ENCODE assay signal across 18 cellular contexts in the genomic region with DNA sequence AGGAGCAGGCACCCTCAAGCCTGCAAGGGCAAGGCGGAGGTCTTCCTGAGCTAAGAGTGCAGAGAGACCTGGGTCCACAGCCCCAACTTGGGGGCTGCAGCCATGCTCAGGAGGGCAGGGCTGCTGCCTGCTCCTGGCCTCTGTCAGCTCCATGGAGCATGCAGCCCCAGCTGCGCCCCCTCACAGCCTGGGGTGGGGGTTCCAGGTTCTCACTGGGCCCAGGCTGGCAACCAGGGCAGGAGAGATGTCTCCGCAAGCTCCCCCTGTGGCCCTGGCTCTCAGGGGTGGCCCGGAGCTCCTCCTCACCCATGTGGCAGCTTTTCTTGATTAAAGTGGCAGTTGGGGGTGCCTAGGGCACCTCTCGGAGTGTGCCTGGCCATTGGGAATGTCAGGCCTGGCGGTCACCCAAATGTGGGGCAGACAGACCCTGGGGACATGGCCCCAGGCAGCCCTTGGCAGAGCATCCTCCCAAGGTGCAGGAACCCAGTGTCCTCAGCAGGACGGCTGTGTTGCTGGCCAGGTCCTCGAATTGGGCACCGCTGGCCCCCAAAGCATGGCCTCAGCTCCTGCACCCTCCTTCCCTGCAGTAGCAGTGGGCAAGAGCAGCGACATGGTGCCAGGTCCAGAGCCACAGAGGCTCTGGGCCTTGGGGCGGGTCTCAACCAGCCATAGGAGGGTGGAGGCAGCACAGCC.
A peak's percentile ranks its signal among the peaks of the same experiment; 100 is the strongest.
DNase-seq lines count a peak whose midpoint lies in the region; ATAC-seq, FAIRE-seq and TF ChIP-seq lines count a peak whose summit lies in the region.
"Had no signal": no experiment of that assay in that cellular context is flagged by ENCODE, and none has a peak within 500 bp of the region (broad histone marks: within the 10 kb centered on the region; RNA-seq: fewer than 3 reads in every experiment).

No MANE protein-coding gene starts in this region.

- no peaks in the 10 kb centered on the region for H3K4me1 Mint-ChIP-seq in chondrocyte (ENCODE audit: low read depth)
- H3K4me1 Mint-ChIP-seq in CD4-positive, alpha-beta memory T cell: no peaks in the 10 kb centered on the region
- H3K4me1 Mint-ChIP-seq: CD14-positive monocyte had no signal

- H3K27ac Mint-ChIP-seq in chondrocyte (ENCODE audit: unreplicated experiment): no peak overlapping the region
- H3K27ac Mint-ChIP-seq in CD4-positive, alpha-beta memory T cell: no peak overlapping the region
- H3K27ac Mint-ChIP-seq: CD14-positive monocyte; CD8-positive, alpha-beta T cell had no signal

- H3K36me3 ChIP-seq in kidney (ENCODE audit: control insufficient read depth in 1 of 2, insufficient read depth in 2 of 2, low read length in 2 of 2) (no peaks in the 10 kb centered on the region), aorta (ENCODE audit: control insufficient read depth in 1 of 2, insufficient read depth in 2 of 2, low read length in 1 of 2) (no peaks in the 10 kb centered on the region)
- no peaks in the 10 kb centered on the region for H3K36me3 ChIP-seq in CD4-positive, alpha-beta memory T cell (ENCODE audit: insufficient read depth, low read length)
- H3K36me3 ChIP-seq: HAP-1 had no signal

- H3K4me3 ChIP-seq in kidney (ENCODE audit: low read length in 2 of 2) (no peak overlapping the region), aorta (ENCODE audit: low read length in 2 of 2) (no peak overlapping the region)
- no peak overlapping the region for H3K4me3 ChIP-seq in CD4-positive, alpha-beta memory T cell (ENCODE audit: low read length in 2 of 2)
- H3K4me3 ChIP-seq: GM12878, HAP-1 had no signal

- WGBS in aorta, 2 donors: 96 to 97% methylated on average over 11 of the region's 11 CpGs

- no peak overlapping the region for H3K9ac ChIP-seq in kidney (ENCODE audit: low read length in 2 of 2)

- CTCF ChIA-PET in CD4-positive, alpha-beta memory T cell (lab: Charles Lee; ENCODE audit: partially characterized antibody): no interaction called here

- POLR2A ChIA-PET in CD4-positive, alpha-beta memory T cell (lab: Charles Lee; ENCODE audit: partially characterized antibody): no interaction called here

- intact Hi-C loops in kidney (cut with DNase I): no loop called here
- intact Hi-C loops in posterior vena cava (cut with DNase I): no loop called here
- intact Hi-C loops in aorta (cut with DNase I): no loop called here
- intact Hi-C loops in CD4-positive, alpha-beta memory T cell (cut with micrococcal nuclease): no loop called here

- H3K4me1 ChIP-seq in kidney (ENCODE audit: control insufficient read depth in 1 of 2, insufficient read depth in 1 of 2, low read depth in 1 of 2, low read length in 2 of 2): no peaks in the 10 kb centered on the region
- no peaks in the 10 kb centered on the region for H3K4me1 ChIP-seq in aorta (ENCODE audit: control insufficient read depth in 1 of 2, insufficient read depth in 2 of 2, low read length in 2 of 2)
- H3K4me1 ChIP-seq in CD4-positive, alpha-beta memory T cell (ENCODE audit: insufficient read depth, low read length): no peaks in the 10 kb centered on the region
- H3K4me1 ChIP-seq: HAP-1 had no signal

- H3K36me3 Mint-ChIP-seq in chondrocyte (ENCODE audit: low read depth): no peaks in the 10 kb centered on the region
- H3K36me3 Mint-ChIP-seq in CD4-positive, alpha-beta memory T cell: peaks cover 20 to 41% of the 10 kb centered on the region in 2 donors

- H3K9me3 ChIP-seq in kidney (ENCODE audit: control insufficient read depth in 1 of 2, low read length in 2 of 2): no peaks in the 10 kb centered on the region
- no peaks in the 10 kb centered on the region for H3K9me3 ChIP-seq in aorta (ENCODE audit: control insufficient read depth, low read length)
- H3K9me3 ChIP-seq in CD4-positive, alpha-beta memory T cell (ENCODE audit: control insufficient read depth in 1 of 2, low read length in 2 of 2): no peaks in the 10 kb centered on the region
- H3K9me3 ChIP-seq: HAP-1 had no signal

- H3K27me3 ChIP-seq in aorta (ENCODE audit: control insufficient read depth in 1 of 2, insufficient read depth in 2 of 2, low read length in 1 of 2): no peaks in the 10 kb centered on the region
- no peaks in the 10 kb centered on the region for H3K27me3 ChIP-seq in CD4-positive, alpha-beta memory T cell (ENCODE audit: insufficient read depth, low read length)

- peaks cover 3% of the 10 kb centered on the region for H3K9me3 Mint-ChIP-seq in chondrocyte (ENCODE audit: low read depth)
- peaks cover 0 to 14% (median 7%) of the 10 kb centered on the region in 8 donors for H3K9me3 Mint-ChIP-seq in CD4-positive, alpha-beta memory T cell
- H3K9me3 Mint-ChIP-seq: CD8-positive, alpha-beta T cell had no signal

- FAIRE-seq in kidney (lab: Jason Lieb, UNC): no peak
- FAIRE-seq: A204.1, GM12878 had no signal

- H3K4me3 Mint-ChIP-seq in chondrocyte (ENCODE audit: unreplicated experiment): no peak overlapping the region
- H3K4me3 Mint-ChIP-seq in CD4-positive, alpha-beta memory T cell: no peak overlapping the region
- H3K4me3 Mint-ChIP-seq: CD14-positive monocyte; CD8-positive, alpha-beta T cell had no signal

- H3K27ac ChIP-seq in kidney (ENCODE audit: low read depth in 2 of 2, low read length in 2 of 2) (no peak overlapping the region), aorta (ENCODE audit: low read depth in 1 of 2, low read length in 2 of 2) (no peak overlapping the region)
- H3K27ac ChIP-seq in CD4-positive, alpha-beta memory T cell (ENCODE audit: low read depth, low read length): no peak overlapping the region

- peak; percentile 33 for ATAC-seq in aorta (ENCODE audit: low FRiP score)
- ATAC-seq in HG03520 (IDR thresholded peaks at IDR 0.05; ENCODE audit: unreplicated experiment): no peak
- ATAC-seq: CD8-positive, alpha-beta T cell; GM12878 had no signal

- H3K27me3 Mint-ChIP-seq in chondrocyte (ENCODE audit: low read depth): no peaks in the 10 kb centered on the region
- H3K27me3 Mint-ChIP-seq in CD4-positive, alpha-beta memory T cell: no peaks in the 10 kb centered on the region

- TF ChIP-seq CTCF in chondrocyte (IDR thresholded peaks at IDR 0.05): no peak
- no peak for TF ChIP-seq CTCF in kidney (IDR thresholded peaks at IDR 0.05; ENCODE audit: borderline replicate concordance, extremely low read depth, insufficient read depth)

- DNase-seq in chondrocyte (ENCODE audit: low spot score) (peak; percentile 68), kidney (peak; percentile 54), posterior vena cava (ENCODE audit: low spot score) (peak; percentile 76), aorta (no peak), AG08395 (ENCODE audit: low spot score) (no peak)
- no peak for DNase-seq in CD4-positive, alpha-beta memory T cell
- DNase-seq: ACHN; AML-193; CD8-positive, alpha-beta T cell; DMS 273 treated with DMSO at 0.1 percent for 48 hours; DMS53; DND-41; EL had no signal

Comparison
In these comparisons a context has a peak if more than half of its experiments do, and no peak if none do; other contexts are left out.
1. DNase-seq: peak in chondrocyte (single experiment), kidney (single experiment) and posterior vena cava (single experiment); none in aorta (0 of 2), CD4-positive, alpha-beta memory T cell (0 of 5) and AG08395 (single experiment).